Comparison of ENCODE assay signal across 1 cellular context in the genomic region with DNA sequence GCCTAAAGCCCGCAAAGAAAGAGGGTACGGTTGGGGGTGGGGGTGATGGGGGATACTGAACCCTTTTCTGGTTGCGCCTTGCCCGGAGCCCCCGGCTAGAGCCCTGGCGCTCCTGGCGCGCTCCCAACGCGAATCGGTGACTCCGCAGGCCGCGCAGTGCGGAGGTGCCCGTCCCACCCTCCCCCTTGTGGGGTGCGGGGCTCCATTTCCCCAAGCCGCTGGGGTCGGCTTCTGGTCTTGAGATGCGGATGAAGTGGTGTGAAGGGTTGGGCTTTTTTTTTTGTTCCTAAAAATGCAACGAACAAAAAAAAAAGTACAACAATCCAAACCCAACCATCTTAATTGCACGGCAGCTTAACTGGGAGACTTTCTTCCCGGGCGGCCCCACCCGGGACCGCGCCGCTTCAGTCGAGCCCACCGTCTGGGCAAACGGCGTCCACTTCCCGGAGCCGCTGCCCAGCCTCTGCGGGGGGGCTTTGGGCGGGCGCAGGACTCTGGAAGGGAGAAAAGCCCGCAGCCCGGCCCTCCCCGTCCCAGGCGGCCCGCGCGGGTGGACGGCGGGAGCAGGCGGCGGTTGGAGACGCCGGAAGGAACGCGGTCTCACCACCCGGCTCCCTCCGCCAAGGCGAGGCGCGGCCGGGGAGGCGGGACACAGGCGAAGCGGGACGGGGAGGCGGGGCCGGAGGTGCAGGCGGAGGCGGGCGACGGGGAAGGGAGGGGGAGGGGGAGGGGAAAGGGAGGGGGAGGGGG.
TF ChIP-seq lines count a peak whose summit lies in the region.

No MANE protein-coding gene starts in this region.

TF ChIP-seq in K562, 482 proteins besides CTCF, POLR2A, EP300 and RAD21 (continued from another document and continues in another):
- TF ChIP-seq, protein P1, sequence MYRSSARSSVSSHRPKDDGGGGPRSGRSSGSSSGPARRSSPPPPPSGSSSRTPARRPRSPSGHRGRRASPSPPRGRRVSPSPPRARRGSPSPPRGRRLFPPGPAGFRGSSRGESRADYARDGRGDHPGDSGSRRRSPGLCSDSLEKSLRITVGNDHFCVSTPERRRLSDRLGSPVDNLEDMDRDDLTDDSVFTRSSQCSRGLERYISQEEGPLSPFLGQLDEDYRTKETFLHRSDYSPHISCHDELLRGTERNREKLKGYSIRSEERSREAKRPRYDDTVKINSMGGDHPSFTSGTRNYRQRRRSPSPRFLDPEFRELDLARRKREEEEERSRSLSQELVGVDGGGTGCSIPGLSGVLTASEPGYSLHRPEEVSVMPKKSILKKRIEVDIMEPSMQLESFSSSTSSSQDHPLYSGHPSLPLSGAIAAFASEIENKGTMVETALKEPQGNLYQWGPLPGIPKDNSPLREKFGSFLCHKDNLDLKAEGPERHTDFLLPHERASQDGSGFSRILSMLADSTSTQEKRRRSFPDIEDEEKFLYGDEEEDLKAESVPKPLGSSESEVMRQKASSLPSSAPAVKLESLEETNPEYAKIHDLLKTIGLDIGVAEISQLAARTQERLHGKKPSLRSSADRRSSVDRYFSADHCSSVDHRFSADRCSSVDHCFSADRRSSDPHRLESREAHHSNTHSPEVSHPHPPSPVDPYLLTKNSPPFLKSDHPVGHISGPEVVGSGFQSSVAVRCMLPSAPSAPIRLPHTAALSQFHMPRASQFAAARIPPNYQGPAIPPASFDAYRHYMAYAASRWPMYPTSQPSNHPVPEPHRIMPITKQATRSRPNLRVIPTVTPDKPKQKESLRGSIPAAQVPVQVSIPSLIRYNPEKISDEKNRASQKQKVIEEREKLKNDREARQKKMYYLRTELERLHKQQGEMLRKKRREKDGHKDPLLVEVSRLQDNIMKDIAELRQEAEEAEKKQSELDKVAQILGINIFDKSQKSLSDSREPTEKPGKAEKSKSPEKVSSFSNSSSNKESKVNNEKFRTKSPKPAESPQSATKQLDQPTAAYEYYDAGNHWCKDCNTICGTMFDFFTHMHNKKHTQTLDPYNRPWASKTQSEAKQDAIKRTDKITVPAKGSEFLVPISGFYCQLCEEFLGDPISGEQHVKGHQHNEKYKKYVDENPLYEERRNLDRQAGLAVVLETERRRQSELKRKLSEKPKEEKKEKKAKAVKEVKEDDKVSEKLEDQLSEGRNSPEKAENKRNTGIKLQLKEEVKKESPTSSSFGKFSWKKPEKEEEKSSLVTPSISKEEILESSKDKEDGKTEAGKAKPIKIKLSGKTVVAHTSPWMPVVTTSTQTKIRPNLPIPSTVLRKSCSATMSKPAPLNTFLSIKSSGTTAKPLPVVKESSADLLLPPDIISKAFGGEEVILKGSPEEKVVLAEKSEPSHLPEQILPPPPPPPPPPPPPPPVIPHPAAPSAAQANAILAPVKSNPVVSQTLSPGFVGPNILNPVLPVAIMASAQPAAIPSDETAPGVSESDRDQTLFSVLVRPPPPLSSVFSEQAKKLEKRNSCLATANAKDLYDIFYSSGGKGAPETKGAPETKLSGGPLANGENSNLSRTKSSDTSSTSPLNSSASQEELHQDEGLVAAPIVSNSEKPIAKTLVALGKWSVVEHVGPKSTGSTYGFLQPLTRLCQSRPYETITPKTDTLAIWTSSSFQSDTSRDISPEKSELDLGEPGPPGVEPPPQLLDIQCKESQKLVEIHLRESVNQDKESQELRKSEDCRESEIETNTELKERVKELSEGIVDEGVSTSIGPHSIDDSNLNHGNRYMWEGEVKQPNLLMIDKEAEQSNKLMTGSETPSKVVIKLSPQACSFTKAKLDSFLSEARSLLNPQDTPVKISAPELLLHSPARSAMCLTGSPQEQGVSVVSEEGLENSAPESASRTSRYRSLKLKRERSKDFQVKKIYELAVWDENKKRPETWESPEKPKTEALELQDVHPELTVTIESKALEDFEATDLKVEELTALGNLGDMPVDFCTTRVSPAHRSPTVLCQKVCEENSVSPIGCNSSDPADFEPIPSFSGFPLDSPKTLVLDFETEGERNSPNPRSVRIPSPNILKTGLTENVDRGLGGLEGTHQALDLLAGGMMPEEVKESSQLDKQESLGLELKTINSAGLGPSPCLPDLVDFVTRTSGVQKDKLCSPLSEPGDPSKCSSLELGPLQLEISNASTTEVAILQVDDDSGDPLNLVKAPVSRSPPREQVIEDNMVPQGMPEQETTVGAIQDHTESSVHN (IDR thresholded peaks at IDR 0.05; ENCODE audit: borderline replicate concordance in 1 of 2, low read depth in 1 of 2): no peak
- TF ChIP-seq FOXK2 (conservative IDR thresholded peaks at IDR 0.05 in 1 of 2, IDR thresholded peaks at IDR 0.05 in 1 of 2; ENCODE audit: low read depth in 2 of 2) (no peak), ZNF384 (IDR thresholded peaks at IDR 0.05; ENCODE audit: low read depth, low read length) (no peak), ZNF212 (CRISPR knock-in tag; IDR thresholded peaks at IDR 0.05) (no peak), ZNF57 (CRISPR knock-in tag; IDR thresholded peaks at IDR 0.05) (no peak), ETS2 (tag; IDR thresholded peaks at IDR 0.05; ENCODE audit: borderline replicate concordance, poor library complexity, severe bottlenecking) (no peak), LEF1 (IDR thresholded peaks at IDR 0.05) (no peak), FOXA1 (IDR thresholded peaks at IDR 0.05; ENCODE audit: borderline replicate concordance) (no peak), ZNF253 (CRISPR knock-in tag; conservative IDR thresholded peaks at IDR 0.05) (no peak), BACH1 (tag; IDR thresholded peaks at IDR 0.05) (no peak), RBM17 (IDR thresholded peaks at IDR 0.05; ENCODE audit: borderline replicate concordance, low read depth, low read length) (no peak), ZNF184 (CRISPR knock-in tag; IDR thresholded peaks at IDR 0.05) (no peak), TCF7L2 (IDR thresholded peaks at IDR 0.05; ENCODE audit: low read depth, low read length) (no peak), THRAP3 (IDR thresholded peaks at IDR 0.05; ENCODE audit: borderline replicate concordance) (no peak), RFX1 (IDR thresholded peaks at IDR 0.05) (no peak), ZEB2 (IDR thresholded peaks at IDR 0.05) (no peak), HLTF (IDR thresholded peaks at IDR 0.05) (no peak), SMAD2 (IDR thresholded peaks at IDR 0.05; ENCODE audit: low read depth, low read length) (no peak), CCAR2 (IDR thresholded peaks at IDR 0.05; ENCODE audit: low read depth, low read length) (no peak), GTF2E2 (tag; IDR thresholded peaks at IDR 0.05) (0 out of 2 replicates have a peak, but pooled peaks have one; percentile 19), BHLHE40 (IDR thresholded peaks at IDR 0.05; ENCODE audit: low read length) (no peak), ZNF12 (CRISPR knock-in tag; IDR thresholded peaks at IDR 0.05) (no peak), NELFE (IDR thresholded peaks at IDR 0.05; ENCODE audit: insufficient read depth, insufficient read length) (no peak), KDM2B (CRISPR knock-in tag; IDR thresholded peaks at IDR 0.05) (no peak), NFXL1 (CRISPR knock-in tag; IDR thresholded peaks at IDR 0.05) (no peak)
- TF ChIP-seq, protein P2, sequence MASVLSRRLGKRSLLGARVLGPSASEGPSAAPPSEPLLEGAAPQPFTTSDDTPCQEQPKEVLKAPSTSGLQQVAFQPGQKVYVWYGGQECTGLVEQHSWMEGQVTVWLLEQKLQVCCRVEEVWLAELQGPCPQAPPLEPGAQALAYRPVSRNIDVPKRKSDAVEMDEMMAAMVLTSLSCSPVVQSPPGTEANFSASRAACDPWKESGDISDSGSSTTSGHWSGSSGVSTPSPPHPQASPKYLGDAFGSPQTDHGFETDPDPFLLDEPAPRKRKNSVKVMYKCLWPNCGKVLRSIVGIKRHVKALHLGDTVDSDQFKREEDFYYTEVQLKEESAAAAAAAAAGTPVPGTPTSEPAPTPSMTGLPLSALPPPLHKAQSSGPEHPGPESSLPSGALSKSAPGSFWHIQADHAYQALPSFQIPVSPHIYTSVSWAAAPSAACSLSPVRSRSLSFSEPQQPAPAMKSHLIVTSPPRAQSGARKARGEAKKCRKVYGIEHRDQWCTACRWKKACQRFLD (CRISPR knock-in tag; IDR thresholded peaks at IDR 0.05): peak; percentile 26; the same call in 1 of the 2 replicates
- TF ChIP-seq, protein P3, sequence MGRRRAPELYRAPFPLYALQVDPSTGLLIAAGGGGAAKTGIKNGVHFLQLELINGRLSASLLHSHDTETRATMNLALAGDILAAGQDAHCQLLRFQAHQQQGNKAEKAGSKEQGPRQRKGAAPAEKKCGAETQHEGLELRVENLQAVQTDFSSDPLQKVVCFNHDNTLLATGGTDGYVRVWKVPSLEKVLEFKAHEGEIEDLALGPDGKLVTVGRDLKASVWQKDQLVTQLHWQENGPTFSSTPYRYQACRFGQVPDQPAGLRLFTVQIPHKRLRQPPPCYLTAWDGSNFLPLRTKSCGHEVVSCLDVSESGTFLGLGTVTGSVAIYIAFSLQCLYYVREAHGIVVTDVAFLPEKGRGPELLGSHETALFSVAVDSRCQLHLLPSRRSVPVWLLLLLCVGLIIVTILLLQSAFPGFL (CRISPR knock-in tag; IDR thresholded peaks at IDR 0.05): no peak
- TF ChIP-seq, protein P4, sequence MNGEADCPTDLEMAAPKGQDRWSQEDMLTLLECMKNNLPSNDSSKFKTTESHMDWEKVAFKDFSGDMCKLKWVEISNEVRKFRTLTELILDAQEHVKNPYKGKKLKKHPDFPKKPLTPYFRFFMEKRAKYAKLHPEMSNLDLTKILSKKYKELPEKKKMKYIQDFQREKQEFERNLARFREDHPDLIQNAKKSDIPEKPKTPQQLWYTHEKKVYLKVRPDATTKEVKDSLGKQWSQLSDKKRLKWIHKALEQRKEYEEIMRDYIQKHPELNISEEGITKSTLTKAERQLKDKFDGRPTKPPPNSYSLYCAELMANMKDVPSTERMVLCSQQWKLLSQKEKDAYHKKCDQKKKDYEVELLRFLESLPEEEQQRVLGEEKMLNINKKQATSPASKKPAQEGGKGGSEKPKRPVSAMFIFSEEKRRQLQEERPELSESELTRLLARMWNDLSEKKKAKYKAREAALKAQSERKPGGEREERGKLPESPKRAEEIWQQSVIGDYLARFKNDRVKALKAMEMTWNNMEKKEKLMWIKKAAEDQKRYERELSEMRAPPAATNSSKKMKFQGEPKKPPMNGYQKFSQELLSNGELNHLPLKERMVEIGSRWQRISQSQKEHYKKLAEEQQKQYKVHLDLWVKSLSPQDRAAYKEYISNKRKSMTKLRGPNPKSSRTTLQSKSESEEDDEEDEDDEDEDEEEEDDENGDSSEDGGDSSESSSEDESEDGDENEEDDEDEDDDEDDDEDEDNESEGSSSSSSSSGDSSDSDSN (IDR thresholded peaks at IDR 0.05; ENCODE audit: borderline replicate concordance in 1 of 2, low read depth in 2 of 2, low read length in 2 of 2): 0 out of 4 replicates have a peak, but pooled peaks of 1 of the 2 experiments have one; percentile 38
- TF ChIP-seq, protein P5, sequence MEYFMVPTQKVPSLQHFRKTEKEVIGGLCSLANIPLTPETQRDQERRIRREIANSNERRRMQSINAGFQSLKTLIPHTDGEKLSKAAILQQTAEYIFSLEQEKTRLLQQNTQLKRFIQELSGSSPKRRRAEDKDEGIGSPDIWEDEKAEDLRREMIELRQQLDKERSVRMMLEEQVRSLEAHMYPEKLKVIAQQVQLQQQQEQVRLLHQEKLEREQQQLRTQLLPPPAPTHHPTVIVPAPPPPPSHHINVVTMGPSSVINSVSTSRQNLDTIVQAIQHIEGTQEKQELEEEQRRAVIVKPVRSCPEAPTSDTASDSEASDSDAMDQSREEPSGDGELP (CRISPR knock-in tag; IDR thresholded peaks at IDR 0.05; ENCODE audit: borderline replicate concordance): no peak
- TF ChIP-seq, protein P6, sequence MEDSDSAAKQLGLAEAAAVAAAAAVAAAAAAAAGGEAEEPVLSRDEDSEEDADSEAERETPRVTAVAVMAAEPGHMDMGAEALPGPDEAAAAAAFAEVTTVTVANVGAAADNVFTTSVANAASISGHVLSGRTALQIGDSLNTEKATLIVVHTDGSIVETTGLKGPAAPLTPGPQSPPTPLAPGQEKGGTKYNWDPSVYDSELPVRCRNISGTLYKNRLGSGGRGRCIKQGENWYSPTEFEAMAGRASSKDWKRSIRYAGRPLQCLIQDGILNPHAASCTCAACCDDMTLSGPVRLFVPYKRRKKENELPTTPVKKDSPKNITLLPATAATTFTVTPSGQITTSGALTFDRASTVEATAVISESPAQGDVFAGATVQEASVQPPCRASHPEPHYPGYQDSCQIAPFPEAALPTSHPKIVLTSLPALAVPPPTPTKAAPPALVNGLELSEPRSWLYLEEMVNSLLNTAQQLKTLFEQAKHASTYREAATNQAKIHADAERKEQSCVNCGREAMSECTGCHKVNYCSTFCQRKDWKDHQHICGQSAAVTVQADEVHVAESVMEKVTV (CRISPR knock-in tag; IDR thresholded peaks at IDR 0.05): no peak
- TF ChIP-seq, protein P7, sequence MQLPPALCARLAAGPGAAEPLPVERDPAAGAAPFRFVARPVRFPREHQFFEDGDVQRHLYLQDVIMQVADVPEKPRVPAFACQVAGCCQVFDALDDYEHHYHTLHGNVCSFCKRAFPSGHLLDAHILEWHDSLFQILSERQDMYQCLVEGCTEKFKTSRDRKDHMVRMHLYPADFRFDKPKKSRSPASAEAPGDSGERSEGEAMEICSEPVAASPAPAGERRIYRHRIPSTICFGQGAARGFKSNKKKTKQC (CRISPR knock-in tag; IDR thresholded peaks at IDR 0.05): no peak
- TF ChIP-seq, protein P8, sequence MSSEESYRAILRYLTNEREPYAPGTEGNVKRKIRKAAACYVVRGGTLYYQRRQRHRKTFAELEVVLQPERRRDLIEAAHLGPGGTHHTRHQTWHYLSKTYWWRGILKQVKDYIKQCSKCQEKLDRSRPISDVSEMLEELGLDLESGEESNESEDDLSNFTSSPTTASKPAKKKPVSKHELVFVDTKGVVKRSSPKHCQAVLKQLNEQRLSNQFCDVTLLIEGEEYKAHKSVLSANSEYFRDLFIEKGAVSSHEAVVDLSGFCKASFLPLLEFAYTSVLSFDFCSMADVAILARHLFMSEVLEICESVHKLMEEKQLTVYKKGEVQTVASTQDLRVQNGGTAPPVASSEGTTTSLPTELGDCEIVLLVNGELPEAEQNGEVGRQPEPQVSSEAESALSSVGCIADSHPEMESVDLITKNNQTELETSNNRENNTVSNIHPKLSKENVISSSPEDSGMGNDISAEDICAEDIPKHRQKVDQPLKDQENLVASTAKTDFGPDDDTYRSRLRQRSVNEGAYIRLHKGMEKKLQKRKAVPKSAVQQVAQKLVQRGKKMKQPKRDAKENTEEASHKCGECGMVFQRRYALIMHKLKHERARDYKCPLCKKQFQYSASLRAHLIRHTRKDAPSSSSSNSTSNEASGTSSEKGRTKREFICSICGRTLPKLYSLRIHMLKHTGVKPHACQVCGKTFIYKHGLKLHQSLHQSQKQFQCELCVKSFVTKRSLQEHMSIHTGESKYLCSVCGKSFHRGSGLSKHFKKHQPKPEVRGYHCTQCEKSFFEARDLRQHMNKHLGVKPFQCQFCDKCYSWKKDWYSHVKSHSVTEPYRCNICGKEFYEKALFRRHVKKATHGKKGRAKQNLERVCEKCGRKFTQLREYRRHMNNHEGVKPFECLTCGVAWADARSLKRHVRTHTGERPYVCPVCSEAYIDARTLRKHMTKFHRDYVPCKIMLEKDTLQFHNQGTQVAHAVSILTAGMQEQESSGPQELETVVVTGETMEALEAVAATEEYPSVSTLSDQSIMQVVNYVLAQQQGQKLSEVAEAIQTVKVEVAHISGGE (CRISPR knock-in tag; IDR thresholded peaks at IDR 0.05): peak in 2 of 3 experiments; percentile 61 to 85; a peak in 3 of 6 replicates
- TF ChIP-seq, protein P9, sequence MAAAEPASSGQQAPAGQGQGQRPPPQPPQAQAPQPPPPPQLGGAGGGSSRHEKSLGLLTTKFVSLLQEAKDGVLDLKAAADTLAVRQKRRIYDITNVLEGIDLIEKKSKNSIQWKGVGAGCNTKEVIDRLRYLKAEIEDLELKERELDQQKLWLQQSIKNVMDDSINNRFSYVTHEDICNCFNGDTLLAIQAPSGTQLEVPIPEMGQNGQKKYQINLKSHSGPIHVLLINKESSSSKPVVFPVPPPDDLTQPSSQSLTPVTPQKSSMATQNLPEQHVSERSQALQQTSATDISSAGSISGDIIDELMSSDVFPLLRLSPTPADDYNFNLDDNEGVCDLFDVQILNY (CRISPR knock-in tag; IDR thresholded peaks at IDR 0.05): no peak
- TF ChIP-seq, protein P10, sequence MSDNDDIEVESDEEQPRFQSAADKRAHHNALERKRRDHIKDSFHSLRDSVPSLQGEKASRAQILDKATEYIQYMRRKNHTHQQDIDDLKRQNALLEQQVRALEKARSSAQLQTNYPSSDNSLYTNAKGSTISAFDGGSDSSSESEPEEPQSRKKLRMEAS (CRISPR knock-in tag; IDR thresholded peaks at IDR 0.05): 0 out of 2 replicates have a peak, but pooled peaks have one; percentile 29
